Comparison of ENCODE assay signal across 8 cellular contexts in the genomic region with DNA sequence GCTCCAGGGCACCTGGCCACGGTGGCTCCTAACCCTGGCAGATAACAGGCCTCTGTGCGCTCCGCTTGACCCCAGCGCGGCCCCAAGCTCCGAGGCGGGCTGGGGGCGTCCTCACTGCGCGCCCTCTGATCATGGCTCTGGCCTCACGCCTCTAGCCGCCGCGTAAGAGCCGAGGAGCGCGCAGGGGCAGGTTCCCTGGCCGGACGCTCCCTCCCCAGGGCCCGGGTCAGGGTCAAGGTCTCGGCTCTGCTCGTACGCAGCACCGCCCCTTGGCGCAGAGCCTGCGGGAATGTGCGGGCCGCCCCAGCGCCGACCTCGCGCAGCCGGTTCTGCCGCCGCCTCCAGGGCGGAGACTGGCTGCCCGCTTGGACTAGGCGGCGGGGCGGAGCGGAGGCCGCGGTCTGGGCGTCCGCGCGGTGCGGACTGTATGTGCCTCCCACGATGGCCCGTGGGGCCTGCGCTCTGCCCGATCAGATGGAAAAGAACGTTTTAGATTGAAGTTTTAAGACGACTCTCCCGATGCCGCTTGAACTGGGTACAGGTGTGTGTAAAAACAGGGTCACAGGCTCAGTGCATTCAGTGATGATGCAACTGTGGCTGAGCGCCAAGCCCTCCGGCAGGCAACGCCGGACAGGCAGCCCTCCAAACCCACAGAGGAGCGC. TPM values are rescaled to one million over a fixed set of nuclear protein-coding genes. Genes with fewer than 3 reads are reported as not detected.
DNase-seq lines count a peak whose midpoint lies in the region; ATAC-seq and TF ChIP-seq lines count a peak whose summit lies in the region.

No MANE protein-coding gene starts in this region.

- no peak for TF ChIP-seq CTCF in Loucy (conservative IDR thresholded peaks at IDR 0.05; ENCODE audit: low read length)
- no peak for TF ChIP-seq CTCF in omental fat pad (IDR thresholded peaks at IDR 0.05)

- peaks cover 6 to 22% of the 10 kb centered on the region in 2 donors for H3K36me3 Mint-ChIP-seq in activated naive CD4-positive, alpha-beta T cell treated with anti-CD3 and anti-CD28 coated beads, Interleukin-2, amount 50 U/mL, for 72 hours

- H3K27ac Mint-ChIP-seq in activated naive CD4-positive, alpha-beta T cell treated with anti-CD3 and anti-CD28 coated beads, Interleukin-2, amount 50 U/mL, for 72 hours, result no peak overlapping the region

- ATAC-seq in GM18909 (IDR thresholded peaks at IDR 0.05; ENCODE audit: poor library complexity, unreplicated experiment) (peak; percentile 53), Right ventricle myocardium superior (ENCODE audit: poor library complexity) (peak; percentile 95), omental fat pad (ENCODE audit: low FRiP score) (peak; percentile 77), GM21576 (IDR thresholded peaks at IDR 0.05; ENCODE audit: unreplicated experiment) (no peak)
- peak; percentile 62 to 66 for ATAC-seq in activated naive CD4-positive, alpha-beta T cell treated with anti-CD3 and anti-CD28 coated beads, Interleukin-2, amount 50 U/mL, for 72 hours

- H3K9me3 Mint-ChIP-seq in activated naive CD4-positive, alpha-beta T cell treated with anti-CD3 and anti-CD28 coated beads, Interleukin-2, amount 50 U/mL, for 72 hours, result no peaks in the 10 kb centered on the region

- no peaks in the 10 kb centered on the region for H3K9me3 ChIP-seq in BLaER1
- no peaks in the 10 kb centered on the region for H3K9me3 ChIP-seq in Loucy (ENCODE audit: insufficient read depth, low read depth, low read length)

- no peak overlapping the region for H3K27ac ChIP-seq in BLaER1

- no peak overlapping the region for H2AFZ ChIP-seq in Loucy (ENCODE audit: low read length)

- H3K27me3 ChIP-seq in BLaER1 (peaks cover 64% of the 10 kb centered on the region), Loucy (ENCODE audit: insufficient read depth, low read length, poor library complexity, severe bottlenecking) (no peaks in the 10 kb centered on the region)

- H3K4me3 ChIP-seq in BLaER1, result peak overlapping the region; percentile 65
- H3K4me3 ChIP-seq in Loucy (ENCODE audit: low read length, poor library complexity, severe bottlenecking), result no peak overlapping the region

- no peaks in the 10 kb centered on the region; the same call in 1 of the 2 replicates for H3F3A ChIP-seq in Loucy (ENCODE audit: low read depth)

- no peaks in the 10 kb centered on the region for H3K79me2 ChIP-seq in Loucy (ENCODE audit: insufficient read depth, low read length)

- H3K9ac ChIP-seq in BLaER1 (no peak overlapping the region), Loucy (ENCODE audit: low read depth, low read length, poor library complexity, severe bottlenecking) (no peak overlapping the region)

- DNase-seq in activated naive CD4-positive, alpha-beta T cell treated with anti-CD3 and anti-CD28 coated beads, Interleukin-2, amount 50 U/mL, for 72 hours (ENCODE audit: low spot score in 2 of 2), result peak in 1 of 2 donors; percentile 37
- peak; percentile 92 for DNase-seq in Right ventricle myocardium superior
- DNase-seq in omental fat pad (ENCODE audit: low spot score), result no peak
- no peak for DNase-seq in SW 1271 (lab: John Stamatoyannopoulos, UW)

- intact Hi-C loops in Right ventricle myocardium superior (cut with DNase I), result loop anchor here (10.0 kb wide), 1 partner anchor 83 kb away; a partner anchor contains a TSS

- H3K4me1 ChIP-seq in BLaER1 (peaks cover 21% of the 10 kb centered on the region), Loucy (ENCODE audit: insufficient read depth, low read length, poor library complexity, severe bottlenecking) (peaks cover 4% of the 10 kb centered on the region)

- no peaks in the 10 kb centered on the region for H3K9me2 ChIP-seq in Loucy (replicated peaks; ENCODE audit: low read depth, low read length)

- H4K20me1 ChIP-seq in BLaER1, result peaks cover 26% of the 10 kb centered on the region
- H4K20me1 ChIP-seq in Loucy (ENCODE audit: insufficient read depth, low read length, poor library complexity, severe bottlenecking), result no peaks in the 10 kb centered on the region

- H3K4me2 ChIP-seq in BLaER1 (peak overlapping the region; percentile 91), Loucy (ENCODE audit: low read depth, low read length, poor library complexity, severe bottlenecking) (peak overlapping the region; percentile 25)

- H3K36me3 ChIP-seq in BLaER1, result no peaks in the 10 kb centered on the region
- H3K36me3 ChIP-seq in Loucy (ENCODE audit: insufficient read depth, low read length), result no peaks in the 10 kb centered on the region

RNA-seq across cellular contexts. Expression of a gene that starts 40.8 kb away (rescaled TPM):
- 1 to 10 TPM; 1.6 to 6.7 TPM for total RNA-seq in activated naive CD4-positive, alpha-beta T cell treated with anti-CD3 and anti-CD28 coated beads, Interleukin-2, amount 50 U/mL, for 72 hours
- total RNA-seq in Right ventricle myocardium superior, result 7.5 TPM
- total RNA-seq in omental fat pad, result 10 to 100 TPM in 3 of 4 donors, 1 to 10 TPM in 1; 6.6 to 17.8 (median 10.1) TPM

RNA-seq across cellular contexts. Expression of a gene that starts 53.2 kb away (rescaled TPM):
- 10 to 100 TPM; 24.1 to 25.0 TPM for total RNA-seq in activated naive CD4-positive, alpha-beta T cell treated with anti-CD3 and anti-CD28 coated beads, Interleukin-2, amount 50 U/mL, for 72 hours
- 16.5 TPM for total RNA-seq in Right ventricle myocardium superior
- 10 to 100 TPM; 26.0 to 37.2 (median 33.4) TPM for total RNA-seq in omental fat pad

RNA-seq across cellular contexts. Expression of a gene that starts 57.5 kb away (rescaled TPM):
- 10 to 100 TPM; 10.1 to 12.7 TPM for total RNA-seq in activated naive CD4-positive, alpha-beta T cell treated with anti-CD3 and anti-CD28 coated beads, Interleukin-2, amount 50 U/mL, for 72 hours
- total RNA-seq in Right ventricle myocardium superior, result 10.1 TPM
- 1 to 10 TPM; 2.3 to 7.8 (median 4.5) TPM for total RNA-seq in omental fat pad
